9 cellular contexts compared by ENCODE assay signal in the genomic region with DNA sequence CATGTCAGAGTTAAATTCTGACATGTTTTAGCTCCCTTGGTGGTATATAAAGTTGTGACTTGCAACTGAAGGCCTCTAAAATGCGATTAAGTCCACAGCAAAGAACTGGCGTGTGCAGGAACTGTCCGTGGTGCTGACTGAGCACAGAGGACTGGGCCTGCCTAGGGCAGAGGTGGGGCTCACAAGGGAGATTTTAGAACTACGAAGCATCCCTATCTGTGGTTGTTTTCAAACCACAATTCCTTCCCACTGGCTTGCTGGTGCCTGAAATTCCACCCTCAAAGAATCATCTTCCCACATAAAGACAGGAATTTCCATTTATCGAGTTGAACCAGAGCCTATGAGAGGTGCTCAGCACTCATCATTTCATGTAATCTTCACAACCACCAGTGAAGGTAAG. TPM values are rescaled to one million over a fixed set of nuclear protein-coding genes. Genes with fewer than 3 reads are reported as not detected.
DNase-seq lines count a peak whose midpoint lies in the region; ATAC-seq and TF ChIP-seq lines count a peak whose summit lies in the region.
"Had no signal": no experiment of that assay in that cellular context is flagged by ENCODE, and none has a peak within 500 bp of the region (broad histone marks: within the 10 kb centered on the region; RNA-seq: fewer than 3 reads in every experiment).

No MANE protein-coding gene starts in this region.

- TF ChIP-seq POLR2A in vagina (IDR thresholded peaks at IDR 0.05), result no peak

- H3K9me3 ChIP-seq in right cardiac atrium (ENCODE audit: control insufficient read depth, low read length), result no peaks in the 10 kb centered on the region
- H3K9me3 ChIP-seq in vagina, result no peaks in the 10 kb centered on the region
- H3K9me3 ChIP-seq: right lobe of liver had no signal

- intact Hi-C loops in right cardiac atrium (cut with DNase I) (no loop called here), vagina (cut with DNase I) (no loop called here)

- H3K4me3 ChIP-seq in right cardiac atrium (ENCODE audit: low read length) (no peak overlapping the region), vagina (no peak overlapping the region)
- H3K4me3 ChIP-seq: right lobe of liver had no signal

- H3K36me3 ChIP-seq in vagina, result no peaks in the 10 kb centered on the region
- H3K36me3 ChIP-seq: right lobe of liver had no signal

- no peak for TF ChIP-seq CTCF in vagina (IDR thresholded peaks at IDR 0.05)

- DNase-seq in AG08395 (ENCODE audit: low spot score) (peak; percentile 67), HT-29 (ENCODE audit: low spot score) (peak; percentile 76), right cardiac atrium (peak; percentile 39 to 75 (median 62)), NCI-H1694 treated with DMSO at 0.1 percent for 48 hours (lab: John Stamatoyannopoulos, UW) (no peak), vagina (ENCODE audit: extremely low spot score in 2 of 2) (no peak), D341Med (ENCODE audit: low spot score) (no peak)
- peak in 2 of 3 experiments; percentile 5 to 9 for DNase-seq in activated CD8-positive, alpha-beta memory T cell treated with anti-CD3 and anti-CD28 coated beads for 48 hours (ENCODE audit: low read depth in 2 of 3, low spot score in 2 of 3)
- DNase-seq in stimulated activated CD8-positive, alpha-beta memory T cell treated with anti-CD3 and anti-CD28 coated beads, Interleukin-12 subunit alpha, Interleukin-12 subunit beta, amount 100 ng/mL, for 1 hour (ENCODE audit: low read depth), result peak; percentile 9
- DNase-seq: right lobe of liver had no signal

- WGBS in right cardiac atrium, result 21% methylated on average over 5 of the region's 5 CpGs

- ATAC-seq in right cardiac atrium, result no peak

- H3K27me3 ChIP-seq in right cardiac atrium (ENCODE audit: control insufficient read depth, insufficient read depth) (no peaks in the 10 kb centered on the region), vagina (no peaks in the 10 kb centered on the region)
- H3K27me3 ChIP-seq: right lobe of liver had no signal

- no peaks in the 10 kb centered on the region for H3K4me1 ChIP-seq in right cardiac atrium (ENCODE audit: control insufficient read depth, insufficient read depth, low read length)
- no peaks in the 10 kb centered on the region for H3K4me1 ChIP-seq in vagina
- H3K4me1 ChIP-seq: right lobe of liver had no signal

- H3K27ac ChIP-seq in right cardiac atrium (ENCODE audit: low read length) (no peak overlapping the region), vagina (no peak overlapping the region)
- H3K27ac ChIP-seq: right lobe of liver had no signal

RNA-seq across cellular contexts. Expression of a gene that starts 30.1 kb away (rescaled TPM):
- total RNA-seq in HT-29 (2014; rRNA removed; shearing (Covaris generic)), result not detected in 2 replicates
- total RNA-seq in right cardiac atrium, result 1 to 10 TPM in 3 of 4 donors, under 1 TPM in 1; 0.57 to 2.4 (median 1.3) TPM
- 0.38 TPM for polyA plus RNA-seq in right cardiac atrium
- total RNA-seq in vagina, result 6.4 TPM
- total RNA-seq: right lobe of liver had no signal

RNA-seq across cellular contexts. Expression of a gene that starts 34.6 kb away (rescaled TPM):
- total RNA-seq in HT-29 (2014; rRNA removed; shearing (Covaris generic)), result not detected in 2 replicates
- 1 to 10 TPM in 3 of 4 donors, under 1 TPM in 1; 0.65 to 1.3 (median 1.1) TPM for total RNA-seq in right cardiac atrium
- polyA plus RNA-seq in right cardiac atrium, result 0.70 TPM
- 1.5 TPM for total RNA-seq in vagina

Comparison
In these comparisons a context has a peak if more than half of its experiments do, and no peak if none do; other contexts are left out.
1. DNase-seq: peak in AG08395 (single experiment), HT-29 (single experiment), activated CD8-positive, alpha-beta memory T cell treated with anti-CD3 and anti-CD28 coated beads for 48 hours (2 of 3), right cardiac atrium (3 of 3) and stimulated activated CD8-positive, alpha-beta memory T cell treated with anti-CD3 and anti-CD28 coated beads, Interleukin-12 subunit alpha, Interleukin-12 subunit beta, amount 100 ng/mL, for 1 hour (single experiment); none in NCI-H1694 treated with DMSO at 0.1 percent for 48 hours (single experiment), vagina (0 of 2) and D341Med (single experiment).